In genomic region chr15:79030470-79030869, GRCh38 we compare ENCODE assay signal across 20 cellular contexts.
A peak's percentile ranks its signal among the peaks of the same experiment; 100 is the strongest.
DNase-seq lines count a peak whose midpoint lies in the region; ATAC-seq, FAIRE-seq and TF ChIP-seq lines count a peak whose summit lies in the region.
"Had no signal": no experiment of that assay in that cellular context is flagged by ENCODE, and none has a peak within 500 bp of the region (broad histone marks: within the 10 kb centered on the region; RNA-seq: fewer than 3 reads in every experiment).

No MANE protein-coding gene starts in this region.

- H3K9ac ChIP-seq in Loucy (ENCODE audit: low read depth, low read length, poor library complexity, severe bottlenecking) (no peak overlapping the region), K562 (ENCODE audit: insufficient read depth in 1 of 2, low read depth in 2 of 2, low read length in 2 of 2) (no peak overlapping the region), HepG2 (ENCODE audit: insufficient read depth, low read depth, low read length) (no peak overlapping the region)

- no peak overlapping the region for H2AFZ ChIP-seq in Loucy (ENCODE audit: low read length)
- no peak overlapping the region for H2AFZ ChIP-seq in K562 (ENCODE audit: low read depth, low read length)
- H2AFZ ChIP-seq in HepG2 (ENCODE audit: low read length) = no peak overlapping the region

- POLR2A ChIA-PET in AG04450 (lab: Yijun Ruan, JAX) (no interaction called here), K562 (lab: Yijun Ruan, JAX) (no interaction called here), HepG2 (lab: Yijun Ruan, JAX) (no interaction called here)

- TF ChIP-seq CTCF in AG04450 (IDR thresholded peaks at IDR 0.05; ENCODE audit: low read depth, low read length) (0 out of 2 replicates have a peak, but pooled peaks have one; percentile 12), Loucy (conservative IDR thresholded peaks at IDR 0.05; ENCODE audit: low read length) (peak; percentile 13; the same call in 1 of the 2 replicates), K562 (IDR thresholded peaks at IDR 0.05 in 2 of 3, conservative IDR thresholded peaks at IDR 0.05 in 1 of 3; ENCODE audit: insufficient read depth in 2 of 3, low read depth in 1 of 3, low read length in 3 of 3) (peak in 2 of 3 experiments; percentile 6 to 27; a peak in 1 of 6 replicates), HepG2 (CRISPR knock-in tag; IDR thresholded peaks at IDR 0.05) (peak; percentile 47)

- H3K9me3 ChIP-seq in AG04450 (ENCODE audit: control insufficient read depth, insufficient read depth, low read length) (peaks cover 8% of the 10 kb centered on the region), Loucy (ENCODE audit: insufficient read depth, low read depth, low read length) (no peaks in the 10 kb centered on the region), K562 (replicated peaks; ENCODE audit: control insufficient read depth, insufficient read depth, low read depth, low read length) (no peaks in the 10 kb centered on the region), HepG2 (ENCODE audit: low read length) (no peaks in the 10 kb centered on the region)
- H3K9me3 ChIP-seq: HAP-1, Peyer's patch had no signal

- TF ChIP-seq POLR2A in K562 (conservative IDR thresholded peaks at IDR 0.05) = no peak
- no peak for TF ChIP-seq POLR2A in HepG2 (IDR thresholded peaks at IDR 0.05; ENCODE audit: insufficient read depth in 1 of 2, low read depth in 2 of 2, low read length in 2 of 2)

- BruUV-seq in K562 (replicated peaks; lab: Mats Ljungman, UMichigan) (no TSS peak), HepG2 (replicated peaks; lab: Mats Ljungman, UMichigan) (no TSS peak)

- no peak for TF ChIP-seq EP300 in K562 (IDR thresholded peaks at IDR 0.05; ENCODE audit: low read length)
- no peak for TF ChIP-seq EP300 in HepG2 (IDR thresholded peaks at IDR 0.05; ENCODE audit: low read depth in 2 of 2, low read length in 2 of 2)
- no peak for TF ChIP-seq EP300 in HepG2 (CRISPR knock-in tag; IDR thresholded peaks at IDR 0.05; ENCODE audit: borderline replicate concordance)

- intact Hi-C loops in K562 (cut with micrococcal nuclease) (loop anchor here (10.0 kb wide), 1 partner anchor 74 kb away; no protein-coding TSS in a partner anchor), HepG2 (cut with micrococcal nuclease; ENCODE audit: unreplicated experiment) (no loop called here)

- no peaks in the 10 kb centered on the region for H3K4me1 Mint-ChIP-seq in activated T-helper 17 cell treated with anti-CD3 and anti-CD28 coated beads, Interleukin-2, amount 50 U/mL, for 72 hours

- no peaks in the 10 kb centered on the region for H3K27me3 Mint-ChIP-seq in activated T-helper 17 cell treated with anti-CD3 and anti-CD28 coated beads, Interleukin-2, amount 50 U/mL, for 72 hours

- H3K4me2 ChIP-seq in Loucy (ENCODE audit: low read depth, low read length, poor library complexity, severe bottlenecking) (no peak overlapping the region), K562 (ENCODE audit: insufficient read depth, low read length) (no peak overlapping the region), HepG2 (ENCODE audit: low read depth, low read length) (no peak overlapping the region)
- H3K4me2 ChIP-seq: A549 had no signal

- no peak overlapping the region for H3K4me3 Mint-ChIP-seq in activated T-helper 17 cell treated with anti-CD3 and anti-CD28 coated beads, Interleukin-2, amount 50 U/mL, for 72 hours
- H3K4me3 Mint-ChIP-seq: CD4-positive, alpha-beta T cell had no signal

- in situ Hi-C loops in K562 (cut with MboI) (no loop called here), HepG2 (cut with HindIII; ENCODE audit: extremely low pct_ligation_motif_present, low pct_unique_long_range_greater_than_20kb) (no loop called here)

- TF ChIP-seq RAD21 in K562 (CRISPR knock-in tag; conservative IDR thresholded peaks at IDR 0.05 in 1 of 2, IDR thresholded peaks at IDR 0.05 in 1 of 2) (no peak), HepG2 (CRISPR knock-in tag; IDR thresholded peaks at IDR 0.05) (no peak)

- CTCF ChIA-PET in AG04450 (lab: Charles Lee) = interaction anchor here (0.8 to 1.5 kb wide), 2 partner anchors 150 to 279 kb away, joined by 3 read pairs; no protein-coding TSS in a partner anchor
- CTCF ChIA-PET in K562 (lab: Yijun Ruan, JAX; ENCODE audit: low intra/inter-chr PET ratio) = interaction anchor here (1.6 kb wide), 1 partner anchor 155 kb away, joined by 6 read pairs; no protein-coding TSS in a partner anchor
- CTCF ChIA-PET in HepG2 (lab: Yijun Ruan, JAX; ENCODE audit: low intra/inter-chr PET ratio, low total read pairs) = interaction anchor here (1.2 kb wide), 1 partner anchor 154 kb away, joined by 3 read pairs; no protein-coding TSS in a partner anchor

- H3K36me3 ChIP-seq in Loucy (ENCODE audit: insufficient read depth, low read length) = no peaks in the 10 kb centered on the region
- H3K36me3 ChIP-seq in K562 (ENCODE audit: control insufficient read depth, insufficient read depth, low read length) = no peaks in the 10 kb centered on the region
- no peaks in the 10 kb centered on the region for H3K36me3 ChIP-seq in HepG2 (replicated peaks in 1 of 2; ENCODE audit: control insufficient read depth in 1 of 2, insufficient read depth in 2 of 2, low read length in 2 of 2)
- H3K36me3 ChIP-seq: HAP-1, Peyer's patch had no signal

- FAIRE-seq in K562 (lab: Jason Lieb, UNC) (no peak), HepG2 (lab: Jason Lieb, UNC) (no peak)
- FAIRE-seq: A549, HTR-8/SVneo had no signal

- H3K79me2 ChIP-seq in Loucy (ENCODE audit: insufficient read depth, low read length) = no peaks in the 10 kb centered on the region
- no peaks in the 10 kb centered on the region for H3K79me2 ChIP-seq in K562 (ENCODE audit: control insufficient read depth, insufficient read depth, low read length)
- H3K79me2 ChIP-seq in HepG2 (ENCODE audit: insufficient read depth, low read length) = no peaks in the 10 kb centered on the region

- H4K20me1 ChIP-seq in Loucy (ENCODE audit: insufficient read depth, low read length, poor library complexity, severe bottlenecking) (no peaks in the 10 kb centered on the region), K562 (replicated peaks; ENCODE audit: control insufficient read depth, insufficient read depth, low read length) (no peaks in the 10 kb centered on the region; the same call in 1 of the 2 replicates), HepG2 (ENCODE audit: insufficient read depth, low read length) (no peaks in the 10 kb centered on the region)

- no peak for DNase-seq in AG04450 (ENCODE audit: low read depth, low spot score)
- peak in 1 of 4 experiments; percentile 6 for DNase-seq in K562 (ENCODE audit: extremely low read depth in 1 of 4, low spot score in 3 of 4)
- DNase-seq in HepG2 (ENCODE audit: low spot score) = no peak
- DNase-seq in C1 segment of cervical spinal cord (lab: John Stamatoyannopoulos, UW) = no peak
- no peak for DNase-seq in GM19238 (ENCODE audit: insufficient read length, low spot score)
- DNase-seq in activated CD4-positive, alpha-beta T cell treated with anti-CD3 and anti-CD28 coated beads for 1 hour = no peak
- DNase-seq: CD4-positive, alpha-beta T cell; DND-41; GDM1; NCI-H1048; NCI-H146; NCI-H226; NCI-H526 treated with DMSO at 0.1 percent for 48 hours; Peyer's patch; SHP77 had no signal

- H3K9me2 ChIP-seq in Loucy (replicated peaks; ENCODE audit: low read depth, low read length) = no peaks in the 10 kb centered on the region

- no peak for ATAC-seq in K562
- ATAC-seq in HepG2 = 0 out of 3 replicates have a peak, but pooled peaks have one; percentile 14
- ATAC-seq in activated T-helper 17 cell treated with anti-CD3 and anti-CD28 coated beads, Interleukin-2, amount 50 U/mL, for 72 hours (replicated peaks) = no peak
- ATAC-seq: A549 had no signal

- no peaks in the 10 kb centered on the region for H3K4me1 ChIP-seq in Loucy (ENCODE audit: insufficient read depth, low read length, poor library complexity, severe bottlenecking)
- H3K4me1 ChIP-seq in K562 (replicated peaks in 1 of 2; ENCODE audit: control insufficient read depth in 2 of 2, insufficient read depth in 2 of 2, low read length in 2 of 2) = peaks cover 0 to 4% of the 10 kb centered on the region in 2 experiments; a peak in 2 of 5 replicates
- H3K4me1 ChIP-seq in HepG2 (ENCODE audit: insufficient read depth, low read length) = peaks cover 32% of the 10 kb centered on the region
- H3K4me1 ChIP-seq: A549, HAP-1, Peyer's patch had no signal

- H3K9me1 ChIP-seq in K562 (ENCODE audit: control insufficient read depth, insufficient read depth, low read length) = no peaks in the 10 kb centered on the region

- no peaks in the 10 kb centered on the region for H3F3A ChIP-seq in Loucy (ENCODE audit: low read depth)

- H3K4me3 ChIP-seq in AG04450 (ENCODE audit: low read depth, low read length) (no peak overlapping the region), Loucy (ENCODE audit: low read length, poor library complexity, severe bottlenecking) (no peak overlapping the region), K562 (no peak overlapping the region), HepG2 (replicated peaks in 1 of 3; ENCODE audit: insufficient read depth in 1 of 3, low read depth in 2 of 3, low read length in 3 of 3) (no peak overlapping the region)
- H3K4me3 ChIP-seq: A549, HAP-1, Peyer's patch had no signal

- H3K9me3 Mint-ChIP-seq in activated T-helper 17 cell treated with anti-CD3 and anti-CD28 coated beads, Interleukin-2, amount 50 U/mL, for 72 hours = no peaks in the 10 kb centered on the region
- H3K9me3 Mint-ChIP-seq: CD4-positive, alpha-beta T cell had no signal

- 0% methylated on average over 4 of the region's 4 CpGs for WGBS in K562 (ENCODE audit: insufficient coverage, low coverage, missing lambda C conversion rate)
- WGBS in HepG2 (ENCODE audit: low lambda C conversion rate) = 41% methylated on average over 4 of the region's 4 CpGs

- H3K27me3 ChIP-seq in AG04450 (ENCODE audit: control insufficient read depth, insufficient read depth, low read length) (peaks cover 27% of the 10 kb centered on the region), Loucy (ENCODE audit: insufficient read depth, low read length, poor library complexity, severe bottlenecking) (no peaks in the 10 kb centered on the region), K562 (ENCODE audit: control insufficient read depth in 2 of 2, insufficient read depth in 2 of 2, low read length in 2 of 2) (peaks cover 4 to 50% of the 10 kb centered on the region in 2 experiments), HepG2 (ENCODE audit: control insufficient read depth in 1 of 2, insufficient read depth in 2 of 2, low read length in 2 of 2) (peaks cover 0 to 9% of the 10 kb centered on the region in 2 experiments; a peak in 4 of 5 replicates)
- H3K27me3 ChIP-seq: Peyer's patch had no signal

- H3K27ac ChIP-seq in AG04450 (ENCODE audit: low read depth, low read length) (no peak overlapping the region), K562 (ENCODE audit: extremely low read depth, low read depth, low read length) (no peak overlapping the region), HepG2 (ENCODE audit: extremely low read length, insufficient read depth, low read length) (no peak overlapping the region)
- H3K27ac ChIP-seq: A549, Peyer's patch had no signal

- H3K36me3 Mint-ChIP-seq in activated T-helper 17 cell treated with anti-CD3 and anti-CD28 coated beads, Interleukin-2, amount 50 U/mL, for 72 hours (ENCODE audit: low read depth) = no peaks in the 10 kb centered on the region

- no peak overlapping the region for H3K27ac Mint-ChIP-seq in activated T-helper 17 cell treated with anti-CD3 and anti-CD28 coated beads, Interleukin-2, amount 50 U/mL, for 72 hours
- H3K27ac Mint-ChIP-seq: CD4-positive, alpha-beta T cell had no signal

TF ChIP-seq in HepG2, 621 proteins besides CTCF, POLR2A, EP300 and RAD21 (continues in another document):
- TF ChIP-seq SMC3 (IDR thresholded peaks at IDR 0.05; ENCODE audit: low read length) (peak; percentile 22; the same call in 1 of the 2 replicates), STAG1 (CRISPR knock-in tag; IDR thresholded peaks at IDR 0.05) (peak; percentile 35)
